Comparison of ENCODE assay signal across 8 cellular contexts in the genomic region with DNA sequence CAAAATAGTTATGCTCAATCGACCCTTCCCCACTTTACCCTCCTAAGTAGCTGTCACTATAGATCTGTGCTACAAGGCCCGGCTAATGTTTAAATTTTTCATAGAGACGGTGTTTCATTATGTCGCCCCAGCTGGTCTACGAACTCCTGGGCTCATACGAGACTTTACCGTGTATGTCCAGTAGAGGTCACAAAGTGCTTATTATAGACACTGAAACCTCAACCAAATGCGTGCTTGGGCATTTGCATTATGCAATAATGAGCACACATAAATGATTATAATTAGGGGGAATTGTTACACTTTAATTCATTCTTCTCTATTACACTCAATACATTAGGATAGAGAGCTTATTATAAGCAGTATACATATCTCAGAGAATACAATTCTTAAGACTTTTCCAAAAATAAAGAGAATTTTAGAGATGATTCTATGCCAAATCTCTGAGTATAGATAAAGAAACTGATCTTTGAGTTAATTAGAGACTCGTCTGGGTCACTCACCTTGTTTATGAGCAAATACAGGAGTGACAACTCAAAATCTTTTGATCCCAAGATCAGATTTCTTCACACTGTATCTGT. TPM values are rescaled to one million over a fixed set of nuclear protein-coding genes. Genes with fewer than 3 reads are reported as not detected.
DNase-seq lines count a peak whose midpoint lies in the region; TF ChIP-seq lines count a peak whose summit lies in the region.

No MANE protein-coding gene starts in this region.

- DNase-seq in A673 (ENCODE audit: low spot score) (peak; percentile 73), GM04503 (ENCODE audit: low read depth) (peak; percentile 21), H9 (no peak), LHCN-M2 (ENCODE audit: low read depth) (peak; percentile 57), SHP77 treated with DMSO at 0.1 percent for 48 hours (lab: John Stamatoyannopoulos, UW) (peak; percentile 22), dermis microvascular lymphatic vessel endothelial cell (ENCODE audit: low read depth in 2 of 2) (peak; percentile 73 to 81), mesenchymal stem cell (peak; percentile 74), GM19240 (ENCODE audit: insufficient read length, low spot score) (no peak)

- H3K79me2 ChIP-seq in H9 (ENCODE audit: insufficient read depth, low read length): no peaks in the 10 kb centered on the region

- H3K36me3 Mint-ChIP-seq in H9 (ENCODE audit: insufficient read depth in 1 of 3, low read depth in 3 of 3): no peaks in the 10 kb centered on the region; a peak in 1 of 7 replicates

- no peak overlapping the region for H2BK20ac ChIP-seq in H9 (ENCODE audit: low read depth, low read length, poor library complexity, severe bottlenecking)

- CTCF ChIA-PET in A673 (lab: Charles Lee): interaction anchor here (0.9 to 1.2 kb wide), 2 partner anchors 96 to 307 kb away, joined by 3 to 5 read pairs; no protein-coding TSS in a partner anchor

- H3T11ph ChIP-seq in H9 (ENCODE audit: low read length): no peak overlapping the region

- H3K27me3 Mint-ChIP-seq in H9 (ENCODE audit: low read depth): no peaks in the 10 kb centered on the region

- no peak overlapping the region for H3K23ac ChIP-seq in H9 (ENCODE audit: insufficient read length, low read depth, low read length)
- no peak overlapping the region for H3K23ac ChIP-seq in mesenchymal stem cell (ENCODE audit: low read length in 2 of 2)

- H3K4me3 ChIP-seq in A673 (ENCODE audit: low read depth, low read length, poor library complexity, severe bottlenecking): no peak overlapping the region
- no peak overlapping the region for H3K4me3 ChIP-seq in mesenchymal stem cell (ENCODE audit: insufficient read depth in 1 of 2, low read depth in 1 of 2, low read length in 2 of 2)

- no peaks in the 10 kb centered on the region for H4K20me1 ChIP-seq in H9 (ENCODE audit: control insufficient read depth, insufficient read depth, insufficient read length)

- H2AFZ ChIP-seq in H9 (ENCODE audit: low read length) (no peak overlapping the region), mesenchymal stem cell (ENCODE audit: low read depth, low read length) (no peak overlapping the region)

- no peak overlapping the region for H4K5ac ChIP-seq in H9 (ENCODE audit: insufficient read length, low read depth, low read length)

- no peak overlapping the region for H2BK15ac ChIP-seq in H9 (ENCODE audit: low read depth, low read length)
- no peak overlapping the region for H2BK15ac ChIP-seq in mesenchymal stem cell (ENCODE audit: low read depth, poor library complexity, severe bottlenecking)

- H3K27ac ChIP-seq in A673 (ENCODE audit: low read depth, low read length, poor library complexity, severe bottlenecking): no peak overlapping the region
- H3K27ac ChIP-seq in H9 (ENCODE audit: insufficient read length, low read depth, low read length): no peak overlapping the region
- H3K27ac ChIP-seq in mesenchymal stem cell (ENCODE audit: low read length, poor library complexity, severe bottlenecking): no peak overlapping the region

- no peaks in the 10 kb centered on the region for H3K9me3 Mint-ChIP-seq in H9

- no peak overlapping the region for H2BK12ac ChIP-seq in H9 (ENCODE audit: insufficient read length, low read depth, low read length)
- no peak overlapping the region for H2BK12ac ChIP-seq in mesenchymal stem cell (ENCODE audit: low read length in 2 of 2)

- H3K4me1 Mint-ChIP-seq in H9: peaks cover 21% of the 10 kb centered on the region in 2 experiments

- POLR2A ChIA-PET in A673 (lab: Charles Lee; ENCODE audit: low non-redundant PET): no interaction called here

- H3K4me1 ChIP-seq in A673 (ENCODE audit: insufficient read depth, low read length, poor library complexity, severe bottlenecking) (no peaks in the 10 kb centered on the region), H9 (ENCODE audit: insufficient read depth, low read length) (no peaks in the 10 kb centered on the region), mesenchymal stem cell (ENCODE audit: control insufficient read depth, insufficient read depth, low read depth, low read length) (no peaks in the 10 kb centered on the region)

- BruUV-seq in A673 (replicated peaks; lab: Mats Ljungman, UMichigan): no TSS peak

- H2BK120ac ChIP-seq in H9 (ENCODE audit: low read depth, low read length, poor library complexity, severe bottlenecking) (no peak overlapping the region), mesenchymal stem cell (ENCODE audit: low read depth, low read length) (no peak overlapping the region)

- H3K9ac ChIP-seq in H9 (ENCODE audit: extremely low read depth, insufficient read length, low read length) (no peak overlapping the region), mesenchymal stem cell (ENCODE audit: low read length) (peak overlapping the region; percentile 14)

- H3K9me3 ChIP-seq in A673 (ENCODE audit: low read depth, low read length, poor library complexity, severe bottlenecking): no peaks in the 10 kb centered on the region
- H3K9me3 ChIP-seq in H9 (ENCODE audit: control insufficient read depth, low read depth, low read length): no peaks in the 10 kb centered on the region
- no peaks in the 10 kb centered on the region for H3K9me3 ChIP-seq in mesenchymal stem cell (ENCODE audit: control insufficient read depth, low read length)

- no peak overlapping the region for H3K56ac ChIP-seq in H9 (ENCODE audit: insufficient read length, low read depth, low read length)

- H4K8ac ChIP-seq in H9 (replicated peaks; ENCODE audit: insufficient read length, low read depth, low read length) (no peak overlapping the region), mesenchymal stem cell (ENCODE audit: low read length) (no peak overlapping the region)

- H3K27me3 ChIP-seq in A673 (replicated peaks; ENCODE audit: insufficient read depth, low read depth, low read length, poor library complexity): no peaks in the 10 kb centered on the region
- H3K27me3 ChIP-seq in H9 (ENCODE audit: insufficient read depth, low read length): no peaks in the 10 kb centered on the region
- no peaks in the 10 kb centered on the region for H3K27me3 ChIP-seq in mesenchymal stem cell (ENCODE audit: control insufficient read depth in 1 of 2, insufficient read depth in 1 of 2, low read length in 2 of 2)

- no peaks in the 10 kb centered on the region for H3K23me2 ChIP-seq in H9 (ENCODE audit: insufficient read length, low read depth, low read length, poor library complexity, severe bottlenecking)

- H2BK5ac ChIP-seq in H9 (ENCODE audit: insufficient read length, low read length) (no peak overlapping the region), mesenchymal stem cell (ENCODE audit: low read depth, low read length, poor library complexity, severe bottlenecking) (no peak overlapping the region)

- TF ChIP-seq CTCF in A673 (conservative IDR thresholded peaks at IDR 0.05; ENCODE audit: low read depth, low read length) (peak; percentile 68), H9 (conservative IDR thresholded peaks at IDR 0.05) (peak; percentile 72)

- WGBS in H9 (ENCODE audit: extremely low coverage, insufficient read length, low lambda C conversion rate): no CpG with 5 or more reads among the region's 9 CpGs
- 35% methylated on average over 6 of the region's 9 CpGs for WGBS in mesenchymal stem cell

- no peak overlapping the region for H3K4me3 Mint-ChIP-seq in H9

- no peak overlapping the region for H3K4ac ChIP-seq in H9 (ENCODE audit: low read depth, low read length)
- H3K4ac ChIP-seq in mesenchymal stem cell (ENCODE audit: low read depth in 1 of 2, low read length in 2 of 2): no peak overlapping the region

- H2AK5ac ChIP-seq in H9 (ENCODE audit: insufficient read length, low read length) (no peak overlapping the region), mesenchymal stem cell (ENCODE audit: low read length, severe bottlenecking) (no peak overlapping the region)

- H3K36me3 ChIP-seq in A673 (ENCODE audit: insufficient read depth, low read length, poor library complexity, severe bottlenecking): no peaks in the 10 kb centered on the region
- H3K36me3 ChIP-seq in mesenchymal stem cell (ENCODE audit: control insufficient read depth in 1 of 2, insufficient read depth in 2 of 2, low read depth in 1 of 2, low read length in 2 of 2): no peaks in the 10 kb centered on the region

- no peak overlapping the region for H3K27ac Mint-ChIP-seq in H9

- H3K18ac ChIP-seq in H9 (ENCODE audit: insufficient read length, low read depth, low read length): no peak overlapping the region
- H3K18ac ChIP-seq in mesenchymal stem cell (ENCODE audit: low read depth in 1 of 2, low read length in 2 of 2): no peak overlapping the region

- H3K14ac ChIP-seq in H9 (ENCODE audit: insufficient read depth, low read length) (no peak overlapping the region), mesenchymal stem cell (ENCODE audit: low read length in 2 of 2) (no peak overlapping the region)

- intact Hi-C loops in A673 (cut with micrococcal nuclease; ENCODE audit: unreplicated experiment): loop anchor here (2.0 to 10.0 kb wide), 5 partner anchors 96 to 412 kb away; no protein-coding TSS in a partner anchor

- no peak overlapping the region for H3K4me2 ChIP-seq in H9 (ENCODE audit: insufficient read depth, insufficient read length, low read length)
- H3K4me2 ChIP-seq in mesenchymal stem cell (ENCODE audit: low read length, poor library complexity, severe bottlenecking): no peak overlapping the region

- no peak overlapping the region for H4K91ac ChIP-seq in H9 (ENCODE audit: insufficient read length, low read depth, low read length)
- no peak overlapping the region for H4K91ac ChIP-seq in mesenchymal stem cell (ENCODE audit: low read length)

- no peaks in the 10 kb centered on the region for H3K79me1 ChIP-seq in H9 (ENCODE audit: insufficient read depth, low read depth, low read length, poor library complexity, severe bottlenecking)
- no peaks in the 10 kb centered on the region for H3K79me1 ChIP-seq in mesenchymal stem cell (replicated peaks; ENCODE audit: low read length, poor library complexity, severe bottlenecking)

RNA-seq across cellular contexts. Expression of a gene that starts 12.5 kb away (rescaled TPM):
- total RNA-seq in A673 (2021) (53.4 and 57.5 TPM in 2 replicates), H9 (2021) (84.5 and 87.1 TPM in 2 replicates), LHCN-M2 (2014; rRNA removed) (39.6 and 48.0 TPM in 2 replicates), dermis microvascular lymphatic vessel endothelial cell (20.2 and 29.3 TPM in 2 replicates)
- 47.2 TPM for polyA plus RNA-seq in LHCN-M2 (2012)
- polyA plus RNA-seq in mesenchymal stem cell (2013, experiment 1 of 2): 45.5 TPM
- polyA plus RNA-seq in mesenchymal stem cell (2013, experiment 2 of 2): 44.5 TPM

RNA-seq across cellular contexts. Expression of a gene that starts 22.2 kb away (rescaled TPM):
- not detected in 2 replicates for total RNA-seq in A673 (2021)
- not detected in 2 replicates for total RNA-seq in H9 (2021)
- total RNA-seq in LHCN-M2 (2014; rRNA removed): not detected in 2 replicates
- polyA plus RNA-seq in LHCN-M2 (2012): not detected
- total RNA-seq in dermis microvascular lymphatic vessel endothelial cell: not detected in 2 replicates
- polyA plus RNA-seq in mesenchymal stem cell (2013, experiment 1 of 2): not detected
- polyA plus RNA-seq in mesenchymal stem cell (2013, experiment 2 of 2): not detected

RNA-seq across cellular contexts. Expression of a gene that starts 43.2 kb away (rescaled TPM):
- total RNA-seq in A673 (2021) (not detected in 2 replicates), H9 (2021) (not detected in 2 replicates), LHCN-M2 (2014; rRNA removed) (not detected in 2 replicates), dermis microvascular lymphatic vessel endothelial cell (not detected in 2 replicates)
- polyA plus RNA-seq in LHCN-M2 (2012): not detected
- polyA plus RNA-seq in mesenchymal stem cell (2013, experiment 1 of 2): 0.23 TPM
- polyA plus RNA-seq in mesenchymal stem cell (2013, experiment 2 of 2): 0.49 TPM

RNA-seq across cellular contexts. Expression of a gene that starts 55.5 kb away (rescaled TPM):
- total RNA-seq in A673 (2021): not detected in 2 replicates
- total RNA-seq in H9 (2021): not detected in 2 replicates
- not detected in 2 replicates for total RNA-seq in LHCN-M2 (2014; rRNA removed)
- polyA plus RNA-seq in LHCN-M2 (2012): not detected
- total RNA-seq in dermis microvascular lymphatic vessel endothelial cell: 0.13 TPM in 2 replicates
- polyA plus RNA-seq in mesenchymal stem cell (2013, experiment 1 of 2): not detected
- not detected for polyA plus RNA-seq in mesenchymal stem cell (2013, experiment 2 of 2)

Comparison
In these comparisons a context has a peak if more than half of its experiments do, and no peak if none do; other contexts are left out.
1. DNase-seq: peak in A673 (single experiment), GM04503 (single experiment), LHCN-M2 (single experiment), SHP77 treated with DMSO at 0.1 percent for 48 hours (single experiment), dermis microvascular lymphatic vessel endothelial cell (2 of 2) and mesenchymal stem cell (single experiment); none in H9 (single experiment) and GM19240 (single experiment).